1 cellular context compared by ENCODE assay signal in genomic region chr2:68251187-68251854, GRCh38.
TF ChIP-seq lines count a peak whose summit lies in the region.

No MANE protein-coding gene starts in this region.

TF ChIP-seq in HepG2, 621 proteins besides CTCF, POLR2A, EP300 and RAD21 (continued from another document and continues in another):
- TF ChIP-seq HMGXB3 (CRISPR knock-in tag; IDR thresholded peaks at IDR 0.05; ENCODE audit: borderline replicate concordance) (no peak), SNAPC5 (CRISPR knock-in tag; IDR thresholded peaks at IDR 0.05; ENCODE audit: borderline replicate concordance) (no peak), ZNF510 (CRISPR knock-in tag; IDR thresholded peaks at IDR 0.05; ENCODE audit: low read depth) (no peak), MTF1 (CRISPR knock-in tag; IDR thresholded peaks at IDR 0.05) (no peak), HNRNPK (IDR thresholded peaks at IDR 0.05; ENCODE audit: low read depth, low read length, poor library complexity, severe bottlenecking) (no peak), ARNT2 (CRISPR knock-in tag; IDR thresholded peaks at IDR 0.05; ENCODE audit: low read depth) (no peak; the same call in 1 of the 2 replicates), LBX2 (CRISPR knock-in tag; IDR thresholded peaks at IDR 0.05; ENCODE audit: borderline replicate concordance) (no peak), GZF1 (CRISPR knock-in tag; IDR thresholded peaks at IDR 0.05) (peak; percentile 57; the same call in 1 of the 2 replicates), ZNF713 (CRISPR knock-in tag; IDR thresholded peaks at IDR 0.05) (no peak), PRMT3 (CRISPR knock-in tag; IDR thresholded peaks at IDR 0.05; ENCODE audit: borderline replicate concordance, low read depth) (no peak), SOX6 (IDR thresholded peaks at IDR 0.05) (no peak), SOX6 (CRISPR knock-in tag; IDR thresholded peaks at IDR 0.05) (peak; percentile 37; the same call in 1 of the 2 replicates), ZNF513 (CRISPR knock-in tag; conservative IDR thresholded peaks at IDR 0.05) (no peak), PPARG (CRISPR knock-in tag; conservative IDR thresholded peaks at IDR 0.05) (no peak), ZFP82 (CRISPR knock-in tag; IDR thresholded peaks at IDR 0.05; ENCODE audit: borderline replicate concordance) (no peak), ZNF367 (CRISPR knock-in tag; IDR thresholded peaks at IDR 0.05; ENCODE audit: borderline replicate concordance) (no peak), ZNF318 (CRISPR knock-in tag; IDR thresholded peaks at IDR 0.05) (no peak), ZNF557 (CRISPR knock-in tag; IDR thresholded peaks at IDR 0.05) (no peak), SP5 (CRISPR knock-in tag; IDR thresholded peaks at IDR 0.05; ENCODE audit: borderline replicate concordance, low read depth) (no peak), ZNF83 (CRISPR knock-in tag; IDR thresholded peaks at IDR 0.05; ENCODE audit: borderline replicate concordance) (0 out of 2 replicates have a peak, but pooled peaks have one; percentile 32), CBX2 (IDR thresholded peaks at IDR 0.05; ENCODE audit: low read depth, low read length) (no peak), CBX2 (CRISPR knock-in tag; IDR thresholded peaks at IDR 0.05; ENCODE audit: low read depth) (no peak), HOXA7 (CRISPR knock-in tag; IDR thresholded peaks at IDR 0.05) (no peak), SNAI1 (CRISPR knock-in tag; IDR thresholded peaks at IDR 0.05; ENCODE audit: borderline replicate concordance) (no peak), THRA (CRISPR knock-in tag; IDR thresholded peaks at IDR 0.05; ENCODE audit: borderline replicate concordance) (no peak), ZNF124 (CRISPR knock-in tag; IDR thresholded peaks at IDR 0.05) (0 out of 2 replicates have a peak, but pooled peaks have one; percentile 17), ZFAT (CRISPR knock-in tag; conservative IDR thresholded peaks at IDR 0.05) (no peak), GRHL1 (CRISPR knock-in tag; conservative IDR thresholded peaks at IDR 0.05) (no peak), MAZ (IDR thresholded peaks at IDR 0.05; ENCODE audit: borderline replicate concordance, low read depth, low read length) (no peak), MAZ (CRISPR knock-in tag; IDR thresholded peaks at IDR 0.05; ENCODE audit: low read depth) (no peak), POGZ (CRISPR knock-in tag; IDR thresholded peaks at IDR 0.05) (no peak), PHF21A (CRISPR knock-in tag; IDR thresholded peaks at IDR 0.05) (no peak), NR2F6 (IDR thresholded peaks at IDR 0.05) (no peak), NR2F6 (CRISPR knock-in tag; IDR thresholded peaks at IDR 0.05) (no peak), CREBL2 (CRISPR knock-in tag; IDR thresholded peaks at IDR 0.05; ENCODE audit: borderline replicate concordance) (no peak), NKX3-1 (CRISPR knock-in tag; IDR thresholded peaks at IDR 0.05) (peak; percentile 48; the same call in 1 of the 2 replicates), ZNF160 (CRISPR knock-in tag; IDR thresholded peaks at IDR 0.05) (no peak), PBX2 (CRISPR knock-in tag; IDR thresholded peaks at IDR 0.05) (no peak), ISL2 (CRISPR knock-in tag; IDR thresholded peaks at IDR 0.05) (0 out of 2 replicates have a peak, but pooled peaks have one; percentile 24), PATZ1 (CRISPR knock-in tag; IDR thresholded peaks at IDR 0.05) (no peak; the same call in 1 of the 2 replicates), ZNF230 (CRISPR knock-in tag; IDR thresholded peaks at IDR 0.05) (no peak)
